Comparison of ENCODE assay signal across 14 cellular contexts in genomic region chr1:234908571-234908970, GRCh38.
DNase-seq lines count a peak whose midpoint lies in the region; ATAC-seq and TF ChIP-seq lines count a peak whose summit lies in the region.
"Had no signal": no experiment of that assay in that cellular context is flagged by ENCODE, and none has a peak within 500 bp of the region (broad histone marks: within the 10 kb centered on the region; RNA-seq: fewer than 3 reads in every experiment).

No MANE protein-coding gene starts in this region.

- H3K9me3 ChIP-seq in Peyer's patch (no peaks in the 10 kb centered on the region), mesenchymal stem cell (ENCODE audit: control insufficient read depth, low read length) (no peaks in the 10 kb centered on the region), stomach (no peaks in the 10 kb centered on the region)
- H3K9me3 ChIP-seq: HAP-1 had no signal

- H3K4me1 Mint-ChIP-seq in dendritic cell treated with granulocyte-macrophage colony-stimulating factor and Interleukin-4, amounts not matched to agents 40 ng/mL and 50 ng/mL, for 4 days (ENCODE audit: low read depth), result peaks cover 44% of the 10 kb centered on the region

- DNase-seq in Peyer's patch (no peak), mesenchymal stem cell (no peak), stomach (no peak), foreskin keratinocyte (no peak), NCI-H524 (lab: John Stamatoyannopoulos, UW) (no peak)
- DNase-seq: activated CD4-positive, alpha-beta T cell treated with anti-CD3 and anti-CD28 coated beads for 1 hour; SHP77 treated with DMSO at 0.1 percent for 48 hours; stimulated activated CD4-positive, alpha-beta T cell treated with anti-CD3 and anti-CD28 coated beads, Interleukin-15, amount 100 ng/mL, for 24 hours; T-helper 9 cell had no signal

- H3K36me3 Mint-ChIP-seq in dendritic cell treated with granulocyte-macrophage colony-stimulating factor and Interleukin-4, amounts not matched to agents 40 ng/mL and 50 ng/mL, for 4 days (ENCODE audit: low read depth), result no peaks in the 10 kb centered on the region
- H3K36me3 Mint-ChIP-seq: activated naive CD8-positive, alpha-beta T cell had no signal

- peak overlapping the region; percentile 60 for H2BK15ac ChIP-seq in mesenchymal stem cell (ENCODE audit: low read depth, poor library complexity, severe bottlenecking)

- peaks cover 0 to 36% (median 6%) of the 10 kb centered on the region in 4 donors for H3K4me1 ChIP-seq in Peyer's patch
- H3K4me1 ChIP-seq in mesenchymal stem cell (ENCODE audit: control insufficient read depth, insufficient read depth, low read depth, low read length), result peaks cover 13% of the 10 kb centered on the region
- H3K4me1 ChIP-seq in stomach, result peaks cover 30 to 48% (median 39%) of the 10 kb centered on the region in 4 donors
- H3K4me1 ChIP-seq in foreskin keratinocyte, result no peaks in the 10 kb centered on the region
- H3K4me1 ChIP-seq: HAP-1 had no signal

- H3K4me3 ChIP-seq in Peyer's patch, result no peak overlapping the region
- peak overlapping the region in 1 of 2 experiments; percentile 38 for H3K4me3 ChIP-seq in mesenchymal stem cell (ENCODE audit: insufficient read depth in 1 of 2, low read depth in 1 of 2, low read length in 2 of 2)
- H3K4me3 ChIP-seq in stomach, result no peak overlapping the region
- H3K4me3 ChIP-seq: HAP-1 had no signal

- H4K91ac ChIP-seq in mesenchymal stem cell (ENCODE audit: low read length), result peak overlapping the region; percentile 52

- H3K9me3 Mint-ChIP-seq in dendritic cell treated with granulocyte-macrophage colony-stimulating factor and Interleukin-4, amounts not matched to agents 40 ng/mL and 50 ng/mL, for 4 days, result no peaks in the 10 kb centered on the region

- H3K27ac ChIP-seq in Peyer's patch (peak overlapping the region; percentile 17 to 89 (median 76)), mesenchymal stem cell (ENCODE audit: low read length, poor library complexity, severe bottlenecking) (peak overlapping the region; percentile 73), stomach (peak overlapping the region; percentile 59 to 80 (median 79)), foreskin keratinocyte (no peak overlapping the region)

- no peak overlapping the region for H3K23ac ChIP-seq in mesenchymal stem cell (ENCODE audit: low read length in 2 of 2)

- peak overlapping the region; percentile 62 for H3K9ac ChIP-seq in mesenchymal stem cell (ENCODE audit: low read length)

- peak overlapping the region in 1 of 2 experiments; percentile 9 for H3K14ac ChIP-seq in mesenchymal stem cell (ENCODE audit: low read length in 2 of 2)

- intact Hi-C loops in dendritic cell treated with granulocyte-macrophage colony-stimulating factor and Interleukin-4, amounts not matched to agents 40 ng/mL and 50 ng/mL, for 4 days (cut with micrococcal nuclease), result no loop called here
- intact Hi-C loops in stomach (cut with DNase I; ENCODE audit: low total_unique reads), result no loop called here

- H2BK120ac ChIP-seq in mesenchymal stem cell (ENCODE audit: low read depth, low read length), result peak overlapping the region; percentile 42

- peak overlapping the region; percentile 40 to 82 for H3K18ac ChIP-seq in mesenchymal stem cell (ENCODE audit: low read depth in 1 of 2, low read length in 2 of 2)

- H3K4me3 Mint-ChIP-seq in dendritic cell treated with granulocyte-macrophage colony-stimulating factor and Interleukin-4, amounts not matched to agents 40 ng/mL and 50 ng/mL, for 4 days, result no peak overlapping the region
- H3K4me3 Mint-ChIP-seq: activated naive CD8-positive, alpha-beta T cell had no signal

- H3K4me2 ChIP-seq in mesenchymal stem cell (ENCODE audit: low read length, poor library complexity, severe bottlenecking), result no peak overlapping the region

- TF ChIP-seq CTCF in Peyer's patch (IDR thresholded peaks at IDR 0.05), result no peak
- no peak for TF ChIP-seq CTCF in stomach (IDR thresholded peaks at IDR 0.05)
- no peak for TF ChIP-seq CTCF in foreskin keratinocyte (conservative IDR thresholded peaks at IDR 0.05)

- no peaks in the 10 kb centered on the region for H3K27me3 ChIP-seq in Peyer's patch
- no peaks in the 10 kb centered on the region for H3K27me3 ChIP-seq in mesenchymal stem cell (ENCODE audit: control insufficient read depth in 1 of 2, insufficient read depth in 1 of 2, low read length in 2 of 2)
- no peaks in the 10 kb centered on the region for H3K27me3 ChIP-seq in stomach
- H3K27me3 ChIP-seq in foreskin keratinocyte, result no peaks in the 10 kb centered on the region

- WGBS in mesenchymal stem cell, result 86% methylated on average over 9 of the region's 9 CpGs
- WGBS in stomach, 5 donors, result 85 to 92% (median 90%) methylated on average over 9 of the region's 9 CpGs

- H4K8ac ChIP-seq in mesenchymal stem cell (ENCODE audit: low read length), result peak overlapping the region; percentile 28

- ATAC-seq in HG02571 (IDR thresholded peaks at IDR 0.05; ENCODE audit: unreplicated experiment) (no peak), HG03045 (IDR thresholded peaks at IDR 0.05; ENCODE audit: unreplicated experiment) (no peak), foreskin keratinocyte (no peak)

- no peaks in the 10 kb centered on the region for H3K79me1 ChIP-seq in mesenchymal stem cell (replicated peaks; ENCODE audit: low read length, poor library complexity, severe bottlenecking)

- H2BK12ac ChIP-seq in mesenchymal stem cell (ENCODE audit: low read length in 2 of 2), result peak overlapping the region; percentile 14 to 66

- TF ChIP-seq POLR2A in Peyer's patch (IDR thresholded peaks at IDR 0.05) (no peak), stomach (IDR thresholded peaks at IDR 0.05) (no peak)

- no peak overlapping the region for H2BK5ac ChIP-seq in mesenchymal stem cell (ENCODE audit: low read depth, low read length, poor library complexity, severe bottlenecking)

- H3K4ac ChIP-seq in mesenchymal stem cell (ENCODE audit: low read depth in 1 of 2, low read length in 2 of 2), result peak overlapping the region; percentile 15 to 84

- no peaks in the 10 kb centered on the region for H3K27me3 Mint-ChIP-seq in dendritic cell treated with granulocyte-macrophage colony-stimulating factor and Interleukin-4, amounts not matched to agents 40 ng/mL and 50 ng/mL, for 4 days
- H3K27me3 Mint-ChIP-seq: activated naive CD8-positive, alpha-beta T cell had no signal

- TF ChIP-seq EP300 in stomach (IDR thresholded peaks at IDR 0.05), result no peak

- H2AK5ac ChIP-seq in mesenchymal stem cell (ENCODE audit: low read length, severe bottlenecking), result peak overlapping the region; percentile 94

- H3K36me3 ChIP-seq in Peyer's patch (no peaks in the 10 kb centered on the region), mesenchymal stem cell (ENCODE audit: control insufficient read depth in 1 of 2, insufficient read depth in 2 of 2, low read depth in 1 of 2, low read length in 2 of 2) (no peaks in the 10 kb centered on the region), stomach (no peaks in the 10 kb centered on the region)
- H3K36me3 ChIP-seq: HAP-1 had no signal

- H2AFZ ChIP-seq in mesenchymal stem cell (ENCODE audit: low read depth, low read length), result no peak overlapping the region

- H3K27ac Mint-ChIP-seq in dendritic cell treated with granulocyte-macrophage colony-stimulating factor and Interleukin-4, amounts not matched to agents 40 ng/mL and 50 ng/mL, for 4 days, result peak overlapping the region; percentile 63
- H3K27ac Mint-ChIP-seq: activated naive CD8-positive, alpha-beta T cell had no signal
